Comparison of ENCODE assay signal across 1 cellular context in genomic region chr7:29189743-29190201, GRCh38.
TF ChIP-seq lines count a peak whose summit lies in the region.

No MANE protein-coding gene starts in this region.

TF ChIP-seq in HepG2, 621 proteins besides CTCF, POLR2A, EP300 and RAD21 (continued from another document and continues in another):
- TF ChIP-seq AHDC1 (CRISPR knock-in tag; IDR thresholded peaks at IDR 0.05; ENCODE audit: borderline replicate concordance), result no peak
- no peak for TF ChIP-seq ZC3H13 (CRISPR knock-in tag; IDR thresholded peaks at IDR 0.05)
- TF ChIP-seq CHD4 (IDR thresholded peaks at IDR 0.05; ENCODE audit: borderline replicate concordance, low read length), result no peak
- no peak for TF ChIP-seq ZNF235 (CRISPR knock-in tag; IDR thresholded peaks at IDR 0.05; ENCODE audit: borderline replicate concordance)
- no peak for TF ChIP-seq ZNF430 (CRISPR knock-in tag; IDR thresholded peaks at IDR 0.05)
- TF ChIP-seq ZNF615 (CRISPR knock-in tag; IDR thresholded peaks at IDR 0.05; ENCODE audit: borderline replicate concordance), result no peak
- no peak for TF ChIP-seq ZFYVE20 (CRISPR knock-in tag; IDR thresholded peaks at IDR 0.05; ENCODE audit: borderline replicate concordance, low read depth)
- no peak for TF ChIP-seq ASH2L (IDR thresholded peaks at IDR 0.05; ENCODE audit: insufficient read length, low read depth, low read length)
- no peak for TF ChIP-seq NKX3-1 (CRISPR knock-in tag; IDR thresholded peaks at IDR 0.05)
- no peak for TF ChIP-seq ZBTB37 (CRISPR knock-in tag; IDR thresholded peaks at IDR 0.05)
- TF ChIP-seq TFE3 (CRISPR knock-in tag; IDR thresholded peaks at IDR 0.05), result no peak
- TF ChIP-seq RFXANK (CRISPR knock-in tag; IDR thresholded peaks at IDR 0.05), result no peak
- no peak for TF ChIP-seq FOXJ3 (CRISPR knock-in tag; IDR thresholded peaks at IDR 0.05; ENCODE audit: borderline replicate concordance)
- TF ChIP-seq ZFP41 (CRISPR knock-in tag; IDR thresholded peaks at IDR 0.05; ENCODE audit: borderline replicate concordance), result no peak
- no peak for TF ChIP-seq SAFB2 (CRISPR knock-in tag; IDR thresholded peaks at IDR 0.05; ENCODE audit: borderline replicate concordance, low read depth)
- TF ChIP-seq RORA (CRISPR knock-in tag; IDR thresholded peaks at IDR 0.05), result no peak
- no peak for TF ChIP-seq PAF1 (CRISPR knock-in tag; IDR thresholded peaks at IDR 0.05)
- no peak for TF ChIP-seq IRF1 (CRISPR knock-in tag; IDR thresholded peaks at IDR 0.05; ENCODE audit: low read depth)
- TF ChIP-seq ZNF101 (CRISPR knock-in tag; IDR thresholded peaks at IDR 0.05; ENCODE audit: borderline replicate concordance, low read depth), result no peak
- TF ChIP-seq ZNF720 (CRISPR knock-in tag; IDR thresholded peaks at IDR 0.05), result no peak
- no peak for TF ChIP-seq ZNF639 (CRISPR knock-in tag; conservative IDR thresholded peaks at IDR 0.05)
- no peak for TF ChIP-seq TFDP2 (CRISPR knock-in tag; IDR thresholded peaks at IDR 0.05)
- no peak for TF ChIP-seq ZNF281 (CRISPR knock-in tag; IDR thresholded peaks at IDR 0.05; ENCODE audit: borderline replicate concordance)
- no peak for TF ChIP-seq ZFP37 (CRISPR knock-in tag; IDR thresholded peaks at IDR 0.05; ENCODE audit: borderline replicate concordance)
- no peak for TF ChIP-seq RNF219 (CRISPR knock-in tag; IDR thresholded peaks at IDR 0.05)
- TF ChIP-seq MEF2D (CRISPR knock-in tag; IDR thresholded peaks at IDR 0.05), result peak; percentile 25; the same call in 1 of the 2 replicates
- TF ChIP-seq ZIK1 (CRISPR knock-in tag; IDR thresholded peaks at IDR 0.05; ENCODE audit: borderline replicate concordance, low read depth), result no peak
- TF ChIP-seq ZBTB4 (CRISPR knock-in tag; IDR thresholded peaks at IDR 0.05; ENCODE audit: borderline replicate concordance), result no peak
- no peak for TF ChIP-seq ZSCAN31 (CRISPR knock-in tag; IDR thresholded peaks at IDR 0.05; ENCODE audit: low read depth)
- peak; percentile 66; the same call in 1 of the 2 replicates for TF ChIP-seq KDM5B (CRISPR knock-in tag; IDR thresholded peaks at IDR 0.05; ENCODE audit: borderline replicate concordance)
- TF ChIP-seq GTF3A (CRISPR knock-in tag; conservative IDR thresholded peaks at IDR 0.05), result no peak
- no peak for TF ChIP-seq CREB1 (IDR thresholded peaks at IDR 0.05)
- no peak for TF ChIP-seq CREB1 (CRISPR knock-in tag; IDR thresholded peaks at IDR 0.05)
- TF ChIP-seq GABPB1 (CRISPR knock-in tag; IDR thresholded peaks at IDR 0.05), result no peak; the same call in 1 of the 2 replicates
- TF ChIP-seq ZBTB2 (CRISPR knock-in tag; IDR thresholded peaks at IDR 0.05; ENCODE audit: low read depth), result no peak
- no peak for TF ChIP-seq ZFP1 (CRISPR knock-in tag; IDR thresholded peaks at IDR 0.05)
- no peak for TF ChIP-seq MAFG (CRISPR knock-in tag; IDR thresholded peaks at IDR 0.05)
- TF ChIP-seq IRX3 (CRISPR knock-in tag; IDR thresholded peaks at IDR 0.05; ENCODE audit: borderline replicate concordance, low read depth), result no peak
- no peak for TF ChIP-seq CBFB (CRISPR knock-in tag; IDR thresholded peaks at IDR 0.05)
